Comparison of ENCODE assay signal across 8 cellular contexts in genomic region chr9:78296208-78296892, GRCh38. TPM values are rescaled to one million over a fixed set of nuclear protein-coding genes. Genes with fewer than 3 reads are reported as not detected.
DNase-seq lines count a peak whose midpoint lies in the region; ATAC-seq and TF ChIP-seq lines count a peak whose summit lies in the region.

No MANE protein-coding gene starts in this region.

- H3K4me2 ChIP-seq in OCI-LY7 (ENCODE audit: low read length): peak overlapping the region; percentile 78

- H3K9me3 ChIP-seq in OCI-LY7 (ENCODE audit: low read length) (peaks cover 4% of the 10 kb centered on the region; the same call in 1 of the 2 replicates), body of pancreas (no peaks in the 10 kb centered on the region), iPS-18c (ENCODE audit: control insufficient read depth, insufficient read depth, low read length) (no peaks in the 10 kb centered on the region)

- DNase-seq in AG04449 (ENCODE audit: low read depth, low spot score) (no peak), H7 (peak; percentile 61), OCI-LY7 (ENCODE audit: low spot score) (peak; percentile 13), body of pancreas (peak; percentile 81 to 90 (median 84)), skeletal muscle cell (ENCODE audit: low read depth) (no peak), cerebellar nuclear complex (lab: John Stamatoyannopoulos, UW) (no peak), SW 1271 (lab: John Stamatoyannopoulos, UW) (no peak)

- H3K36me3 ChIP-seq in H7 (replicated peaks; ENCODE audit: control insufficient read depth, insufficient read depth, low read length): peaks cover 13% of the 10 kb centered on the region
- peaks cover 30% of the 10 kb centered on the region for H3K36me3 ChIP-seq in OCI-LY7 (ENCODE audit: insufficient read depth, low read length)
- H3K36me3 ChIP-seq in body of pancreas (replicated peaks in 1 of 2; ENCODE audit: insufficient read depth in 1 of 2, low read depth in 2 of 2): no peaks in the 10 kb centered on the region

- CTCF ChIA-PET in AG04449 (lab: Yijun Ruan, JAX) (interaction anchor here (0.9 to 2.2 kb wide), 5 partner anchors 14 to 38 kb away, joined by 3 to 6 read pairs (median 4); no protein-coding TSS in a partner anchor), OCI-LY7 (lab: Charles Lee; ENCODE audit: unreplicated experiment) (interaction anchor here (0.6 kb wide), 1 partner anchor 49 kb away, joined by 3 read pairs; no protein-coding TSS in a partner anchor)

- H3K4me3 ChIP-seq in AG04449 (ENCODE audit: low read depth, low read length): peak overlapping the region; percentile 65
- H3K4me3 ChIP-seq in H7 (ENCODE audit: insufficient read depth, low read depth, low read length): peak overlapping the region; percentile 100
- peak overlapping the region; percentile 85 for H3K4me3 ChIP-seq in OCI-LY7 (ENCODE audit: low read depth, low read length, poor library complexity, severe bottlenecking)
- H3K4me3 ChIP-seq in body of pancreas: no peak overlapping the region
- H3K4me3 ChIP-seq in iPS-18c (ENCODE audit: insufficient read depth, low read depth, low read length): peak overlapping the region; percentile 100
- H3K4me3 ChIP-seq in skeletal muscle cell (ENCODE audit: low read depth, low read length): peak overlapping the region; percentile 96

- H3K4me1 ChIP-seq in OCI-LY7 (ENCODE audit: insufficient read depth, low read length, poor library complexity, severe bottlenecking) (peaks cover 22% of the 10 kb centered on the region), body of pancreas (peaks cover 48% of the 10 kb centered on the region)

- H3K9me2 ChIP-seq in OCI-LY7 (ENCODE audit: insufficient read depth, low read length): no peaks in the 10 kb centered on the region

- peaks cover 33% of the 10 kb centered on the region for H3K79me2 ChIP-seq in OCI-LY7 (ENCODE audit: insufficient read depth, low read depth, low read length)

- H2AFZ ChIP-seq in OCI-LY7 (ENCODE audit: low read length): peak overlapping the region; percentile 93

- peaks cover 11% of the 10 kb centered on the region; the same call in 1 of the 2 replicates for H4K20me1 ChIP-seq in OCI-LY7 (ENCODE audit: insufficient read depth, low read length)

- no peak for TF ChIP-seq CTCF in AG04449 (IDR thresholded peaks at IDR 0.05; ENCODE audit: insufficient read depth, low read length, missing control alignments)
- no peak for TF ChIP-seq CTCF in OCI-LY7 (conservative IDR thresholded peaks at IDR 0.05; ENCODE audit: low read length)
- TF ChIP-seq CTCF in body of pancreas (IDR thresholded peaks at IDR 0.05): no peak

- peak; percentile 63 for ATAC-seq in body of pancreas

- H3K27me3 ChIP-seq in H7 (ENCODE audit: control insufficient read depth, insufficient read depth, low read length): no peaks in the 10 kb centered on the region
- no peaks in the 10 kb centered on the region for H3K27me3 ChIP-seq in body of pancreas

- BruUV-seq in OCI-LY7 (replicated peaks; lab: Mats Ljungman, UMichigan): TSS peak; percentile 83

- POLR2A ChIA-PET in AG04449 (lab: Yijun Ruan, JAX): interaction anchor here (0.6 to 3.5 kb wide), 10 partner anchors 9 to 808 kb away, joined by 3 to 13 read pairs (median 6); no protein-coding TSS in a partner anchor
- POLR2A ChIA-PET in OCI-LY7 (lab: Charles Lee): interaction anchor here (0.6 to 3.4 kb wide), 18 partner anchors 9 to 1743 kb away, joined by 3 to 18 read pairs (median 6); partner anchors contain the start of genes CEP78 and TLE4

- WGBS in body of pancreas, 2 donors: 2 to 5% methylated on average over 15 to 32 of the region's 32 CpGs

- peak in 2 of 3 donors; percentile 47 to 49 for TF ChIP-seq POLR2A in body of pancreas (IDR thresholded peaks at IDR 0.05)

- intact Hi-C loops in OCI-LY7 (cut with micrococcal nuclease; ENCODE audit: unreplicated experiment) (loop anchor here (2.0 to 5.0 kb wide), 3 partner anchors 34 to 1119 kb away; partner anchors contain the start of gene VPS13A), body of pancreas (cut with DNase I) (no loop called here)

- peak overlapping the region; percentile 84 for H3K27ac ChIP-seq in OCI-LY7 (ENCODE audit: low read depth, low read length, poor library complexity, severe bottlenecking)
- H3K27ac ChIP-seq in body of pancreas: peak overlapping the region; percentile 68 to 85 (median 78)

RNA-seq across cellular contexts. Expression of gene PSAT1, which starts 0.6 kb away (rescaled TPM):
- 224 and 271 TPM in 2 replicates for total RNA-seq in H7 (2014; rRNA removed; shearing (Covaris generic))
- total RNA-seq in OCI-LY7 (2014; rRNA removed; shearing (Covaris generic)): 116 and 125 TPM in 2 replicates
- total RNA-seq in OCI-LY7 (2022) (268 and 278 TPM in 2 replicates), body of pancreas (10 to 100 TPM; 21.8 to 49.3 TPM)

Comparison
In these comparisons a context has a peak if more than half of its experiments do, and no peak if none do; other contexts are left out.
1. DNase-seq: peak in H7 (single experiment), OCI-LY7 (single experiment) and body of pancreas (4 of 4); none in AG04449 (single experiment), skeletal muscle cell (single experiment), cerebellar nuclear complex (0 of 2) and SW 1271 (0 of 2).
2. H3K4me3 ChIP-seq: peak in AG04449 (single experiment), H7 (single experiment), OCI-LY7 (single experiment), iPS-18c (single experiment) and skeletal muscle cell (single experiment); none in body of pancreas (0 of 2).